21 cellular contexts compared by ENCODE assay signal in the genomic region with DNA sequence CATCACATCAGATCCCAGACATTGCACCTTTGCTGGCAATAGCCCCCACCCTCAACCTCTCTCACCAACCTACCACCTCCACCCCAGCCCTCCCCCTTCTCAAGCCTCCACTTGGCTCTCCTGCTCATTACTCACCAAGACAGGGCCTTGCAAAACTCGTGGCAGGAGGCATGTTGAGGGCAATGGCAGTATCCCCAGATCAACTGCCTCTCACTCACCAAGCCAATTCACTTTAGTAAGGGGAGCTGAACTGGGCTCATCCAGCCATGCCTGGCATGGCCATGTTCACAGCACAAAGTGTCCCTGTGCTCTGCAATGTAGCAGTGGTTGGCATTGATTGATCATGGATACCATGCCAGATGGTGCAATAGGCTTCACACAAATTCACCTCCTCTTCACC. TPM values are rescaled to one million over a fixed set of nuclear protein-coding genes. Genes with fewer than 3 reads are reported as not detected.
DNase-seq lines count a peak whose midpoint lies in the region; ATAC-seq and TF ChIP-seq lines count a peak whose summit lies in the region.
"Had no signal": no experiment of that assay in that cellular context is flagged by ENCODE, and none has a peak within 500 bp of the region (broad histone marks: within the 10 kb centered on the region; RNA-seq: fewer than 3 reads in every experiment).

No MANE protein-coding gene starts in this region.

- intact Hi-C loops in MCF 10A (cut with micrococcal nuclease) (no loop called here), mammary epithelial cell (cut with micrococcal nuclease) (no loop called here), esophagus muscularis mucosa (cut with DNase I) (no loop called here)

- H3K9me3 ChIP-seq in mammary epithelial cell (replicated peaks; ENCODE audit: insufficient read depth, low read length) (peaks cover 3% of the 10 kb centered on the region), esophagus muscularis mucosa (no peaks in the 10 kb centered on the region), Peyer's patch (no peaks in the 10 kb centered on the region)
- H3K9me3 ChIP-seq: BLaER1 had no signal

- H3K4me2 ChIP-seq in mammary epithelial cell (ENCODE audit: insufficient read depth, low read depth, low read length) = no peak overlapping the region
- H3K4me2 ChIP-seq: BLaER1 had no signal

- no peak for TF ChIP-seq CTCF in MCF 10A (IDR thresholded peaks at IDR 0.05; ENCODE audit: unreplicated experiment)
- TF ChIP-seq CTCF in mammary epithelial cell (conservative IDR thresholded peaks at IDR 0.05 in 1 of 2, IDR thresholded peaks at IDR 0.05 in 1 of 2; ENCODE audit: extremely low read depth in 1 of 2, insufficient read depth in 1 of 2, low read depth in 1 of 2, low read length in 2 of 2) = no peak
- TF ChIP-seq CTCF in esophagus muscularis mucosa (IDR thresholded peaks at IDR 0.05) = no peak
- no peak for TF ChIP-seq CTCF in osteocyte (IDR thresholded peaks at IDR 0.05)
- no peak for TF ChIP-seq CTCF in Peyer's patch (IDR thresholded peaks at IDR 0.05)

- dilution Hi-C loops in mammary epithelial cell (cut with HindIII; ENCODE audit: low sequenced_read_pairs) = no loop called here

- no peak overlapping the region for H2AFZ ChIP-seq in mammary epithelial cell (ENCODE audit: low read depth, low read length)

- H3K9ac ChIP-seq in mammary epithelial cell (ENCODE audit: insufficient read depth, low read length) = no peak overlapping the region
- H3K9ac ChIP-seq: BLaER1 had no signal

- H3K36me3 ChIP-seq in mammary epithelial cell (ENCODE audit: insufficient read depth, low read length) (no peaks in the 10 kb centered on the region), esophagus muscularis mucosa (no peaks in the 10 kb centered on the region), Peyer's patch (no peaks in the 10 kb centered on the region)
- H3K36me3 ChIP-seq: BLaER1 had no signal

- H3K9me3 Mint-ChIP-seq in MCF 10A (ENCODE audit: unreplicated experiment) = no peaks in the 10 kb centered on the region
- H3K9me3 Mint-ChIP-seq in osteocyte (ENCODE audit: unreplicated experiment) = no peaks in the 10 kb centered on the region
- H3K9me3 Mint-ChIP-seq: CD4-positive, alpha-beta memory T cell; HFFc6 had no signal

- WGBS in mammary epithelial cell (ENCODE audit: low coverage, missing lambda C conversion rate) = 25% methylated on average over 1 of the region's 1 CpG
- WGBS in esophagus muscularis mucosa = 67% methylated on average over 1 of the region's 1 CpG

- BruUV-seq in MCF 10A (replicated peaks; lab: Mats Ljungman, UMichigan) = no TSS peak
- no TSS peak for BruUV-seq in mammary epithelial cell (replicated peaks; lab: Mats Ljungman, UMichigan)

- H4K20me1 ChIP-seq in mammary epithelial cell (ENCODE audit: insufficient read depth, low read length) = no peaks in the 10 kb centered on the region
- H4K20me1 ChIP-seq: BLaER1 had no signal

- H3K4me3 Mint-ChIP-seq in MCF 10A (ENCODE audit: unreplicated experiment) (no peak overlapping the region), osteocyte (ENCODE audit: unreplicated experiment) (no peak overlapping the region)
- H3K4me3 Mint-ChIP-seq: CD14-positive monocyte; CD4-positive, alpha-beta memory T cell; HFFc6 had no signal

- POLR2A ChIA-PET in MCF 10A (lab: Yijun Ruan, JAX) = no interaction called here

- TF ChIP-seq EP300 in esophagus muscularis mucosa (IDR thresholded peaks at IDR 0.05) = no peak

- H3K4me1 Mint-ChIP-seq in MCF 10A (ENCODE audit: insufficient read depth, unreplicated experiment) (no peaks in the 10 kb centered on the region), osteocyte (ENCODE audit: unreplicated experiment) (no peaks in the 10 kb centered on the region)
- H3K4me1 Mint-ChIP-seq: CD4-positive, alpha-beta memory T cell had no signal

- no peak overlapping the region for H3K4me3 ChIP-seq in mammary epithelial cell (replicated peaks in 1 of 3; ENCODE audit: insufficient read depth in 1 of 3, low read depth in 2 of 3, low read length in 3 of 3)
- no peak overlapping the region for H3K4me3 ChIP-seq in esophagus muscularis mucosa
- H3K4me3 ChIP-seq in Peyer's patch = no peak overlapping the region
- H3K4me3 ChIP-seq: BLaER1 had no signal

- peaks cover 53% of the 10 kb centered on the region for H3K27me3 Mint-ChIP-seq in MCF 10A (ENCODE audit: insufficient read depth, unreplicated experiment)
- H3K27me3 Mint-ChIP-seq in osteocyte (ENCODE audit: unreplicated experiment) = peaks cover 5% of the 10 kb centered on the region

- no peak for ATAC-seq in GM21528 (IDR thresholded peaks at IDR 0.05; ENCODE audit: low FRiP score, unreplicated experiment)
- ATAC-seq: HCT116 had no signal

- H3K27ac Mint-ChIP-seq in MCF 10A (ENCODE audit: low read depth, unreplicated experiment) = no peak overlapping the region
- no peak overlapping the region for H3K27ac Mint-ChIP-seq in osteocyte (ENCODE audit: unreplicated experiment)
- H3K27ac Mint-ChIP-seq: CD4-positive, alpha-beta memory T cell; HFFc6 had no signal

- no peaks in the 10 kb centered on the region for H3K36me3 Mint-ChIP-seq in MCF 10A (ENCODE audit: insufficient read depth, unreplicated experiment)
- no peaks in the 10 kb centered on the region for H3K36me3 Mint-ChIP-seq in osteocyte (ENCODE audit: unreplicated experiment)
- H3K36me3 Mint-ChIP-seq: CD4-positive, alpha-beta memory T cell had no signal

- H3K79me2 ChIP-seq in mammary epithelial cell (ENCODE audit: insufficient read depth, low read length) = no peaks in the 10 kb centered on the region

- in situ Hi-C loops in mammary epithelial cell (cut with MboI; ENCODE audit: low sequenced_read_pairs in 2 of 2) = no loop called here

- H3K27ac ChIP-seq in mammary epithelial cell (ENCODE audit: insufficient read depth, low read depth, low read length) = no peak overlapping the region
- H3K27ac ChIP-seq in esophagus muscularis mucosa (replicated peaks in 1 of 4) = no peak overlapping the region
- H3K27ac ChIP-seq in Peyer's patch = no peak overlapping the region
- H3K27ac ChIP-seq: BLaER1, HL-60 had no signal

- TF ChIP-seq POLR2A in esophagus muscularis mucosa (IDR thresholded peaks at IDR 0.05; ENCODE audit: low read depth) (no peak), Peyer's patch (IDR thresholded peaks at IDR 0.05) (no peak)

- DNase-seq in MCF 10A (ENCODE audit: unreplicated experiment) = peak; percentile 4
- no peak for DNase-seq in mammary epithelial cell
- DNase-seq in esophagus muscularis mucosa (ENCODE audit: extremely low spot score) = peak; percentile 31
- peak; percentile 64 for DNase-seq in osteocyte (ENCODE audit: extremely low spot score, unreplicated experiment)
- DNase-seq in Peyer's patch = no peak
- DNase-seq in KG1 (lab: John Stamatoyannopoulos, UW) = no peak
- DNase-seq: 8988T; AML-193; CD4-positive, alpha-beta memory T cell; DMS79 treated with DMSO at 0.1 percent for 48 hours; GF-D8; GOT3; H7; HFFc6 had no signal

- H3K27me3 ChIP-seq in mammary epithelial cell (ENCODE audit: insufficient read depth, low read length) (no peaks in the 10 kb centered on the region), esophagus muscularis mucosa (no peaks in the 10 kb centered on the region), Peyer's patch (no peaks in the 10 kb centered on the region)
- H3K27me3 ChIP-seq: BLaER1 had no signal

- H3K4me1 ChIP-seq in mammary epithelial cell (ENCODE audit: insufficient read depth, low read length) (no peaks in the 10 kb centered on the region), esophagus muscularis mucosa (no peaks in the 10 kb centered on the region), Peyer's patch (no peaks in the 10 kb centered on the region)
- H3K4me1 ChIP-seq: BLaER1 had no signal

- CTCF ChIA-PET in MCF 10A (lab: Yijun Ruan, JAX) (interaction anchor here (0.6 kb wide), 1 partner anchor 205 kb away, joined by 4 read pairs; no protein-coding TSS in a partner anchor), mammary epithelial cell (lab: Charles Lee; ENCODE audit: low non-redundant PET) (no interaction called here)

RNA-seq across cellular contexts. Expression of a gene that starts 46.3 kb away (rescaled TPM):
- not detected in 2 replicates for total RNA-seq in MCF 10A (2022)
- not detected for total RNA-seq in mammary epithelial cell
- not detected for polyA plus RNA-seq in mammary epithelial cell
- polyA minus RNA-seq in mammary epithelial cell = not detected
- total RNA-seq in esophagus muscularis mucosa = not detected
- total RNA-seq in osteocyte = not detected in 2 replicates
- total RNA-seq in Peyer's patch = not detected
- total RNA-seq: A673; CD4-positive, alpha-beta memory T cell; H7; HFFc6; HT1080 had no signal
- polyA plus RNA-seq: CD14-positive monocyte; CD4-positive, alpha-beta memory T cell had no signal

Comparison
In these comparisons a context has a peak if more than half of its experiments do, and no peak if none do; other contexts are left out.
1. DNase-seq: peak in MCF 10A (single experiment), esophagus muscularis mucosa (single experiment) and osteocyte (single experiment); none in mammary epithelial cell (single experiment), Peyer's patch (0 of 3) and KG1 (single experiment).